8 cellular contexts compared by ENCODE assay signal in the genomic region with DNA sequence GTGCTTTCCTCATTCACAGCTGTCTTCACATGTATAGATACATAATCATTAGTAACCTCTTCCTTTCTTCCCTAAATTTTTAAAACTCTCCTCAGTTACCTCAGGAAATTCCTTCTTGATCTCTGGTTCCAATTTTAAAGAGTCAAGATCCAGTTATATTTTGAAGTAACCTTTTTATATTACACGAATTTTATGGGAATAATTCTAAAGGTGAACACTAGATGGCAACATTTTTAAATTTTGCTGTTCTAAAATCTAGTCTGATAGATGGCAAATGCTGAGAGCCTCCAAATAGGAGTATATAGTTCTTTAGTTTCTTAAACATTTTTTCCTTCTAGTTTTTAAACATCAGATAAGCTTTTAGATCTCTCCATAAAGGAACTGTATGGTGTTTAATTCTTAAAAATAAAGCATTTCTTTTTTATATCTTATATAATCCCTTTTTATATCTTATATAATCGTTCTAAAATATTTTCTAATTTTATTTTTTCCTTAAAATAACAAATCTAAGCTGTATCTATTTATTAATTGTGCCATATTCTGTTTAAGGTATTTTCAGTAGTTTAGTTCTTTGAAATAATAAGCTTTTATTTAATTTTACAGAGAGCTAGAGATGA. TPM values are rescaled to one million over a fixed set of nuclear protein-coding genes. Genes with fewer than 3 reads are reported as not detected.
DNase-seq lines count a peak whose midpoint lies in the region; ATAC-seq and TF ChIP-seq lines count a peak whose summit lies in the region.

No MANE protein-coding gene starts in this region.

- no peaks in the 10 kb centered on the region for H4K20me1 ChIP-seq in DND-41 (ENCODE audit: insufficient read depth, low read length)
- no peaks in the 10 kb centered on the region for H4K20me1 ChIP-seq in SK-N-SH (ENCODE audit: insufficient read depth)

- H3K9me2 ChIP-seq in SK-N-SH, result no peaks in the 10 kb centered on the region

- no peak for TF ChIP-seq EP300 in SK-N-SH (IDR thresholded peaks at IDR 0.05; ENCODE audit: borderline replicate concordance in 1 of 2, low read depth in 1 of 2, low read length in 1 of 2)
- no peak for TF ChIP-seq EP300 in gastroesophageal sphincter (IDR thresholded peaks at IDR 0.05)
- TF ChIP-seq EP300 in transverse colon (IDR thresholded peaks at IDR 0.05; ENCODE audit: low read depth), result no peak

- no peaks in the 10 kb centered on the region for H3F3A ChIP-seq in SK-N-SH (replicated peaks; ENCODE audit: insufficient read depth)

- 42% methylated on average over 2 of the region's 2 CpGs for WGBS in SK-N-SH (ENCODE audit: low lambda C conversion rate)
- WGBS in gastroesophageal sphincter (ENCODE audit: low coverage in 1 of 2), 2 donors, result 0 to 41% methylated on average over 1 to 2 of the region's 2 CpGs
- 32 to 39% methylated on average over 2 of the region's 2 CpGs for WGBS in transverse colon (ENCODE audit: low coverage in 1 of 2), 2 donors

- TF ChIP-seq POLR2A in gastroesophageal sphincter (IDR thresholded peaks at IDR 0.05) (no peak), transverse colon (IDR thresholded peaks at IDR 0.05) (no peak)

- peak; percentile 60 for TF ChIP-seq RAD21 in SK-N-SH (IDR thresholded peaks at IDR 0.05; ENCODE audit: low read length)

- H3K4me3 ChIP-seq in DND-41 (ENCODE audit: low read depth in 1 of 2, low read length in 2 of 2) (no peak overlapping the region), SK-N-SH (ENCODE audit: low read depth in 2 of 2, low read length in 1 of 2) (no peak overlapping the region), gastroesophageal sphincter (no peak overlapping the region), transverse colon (no peak overlapping the region)

- H3K4me1 ChIP-seq in DND-41 (ENCODE audit: insufficient read depth, low read length), result no peaks in the 10 kb centered on the region
- H3K4me1 ChIP-seq in SK-N-SH (ENCODE audit: control insufficient read depth in 1 of 2, insufficient read depth in 2 of 2, low read depth in 1 of 2, low read length in 1 of 2), result no peaks in the 10 kb centered on the region
- H3K4me1 ChIP-seq in gastroesophageal sphincter, result no peaks in the 10 kb centered on the region
- H3K4me1 ChIP-seq in transverse colon, result peaks cover 0 to 7% (median 0%) of the 10 kb centered on the region in 4 donors

- intact Hi-C loops in transverse colon (cut with DNase I; ENCODE audit: low total_unique reads), result loop anchor here (2.0 kb wide), 1 partner anchor 157 kb away; no protein-coding TSS in a partner anchor

- H3K27ac ChIP-seq in DND-41 (ENCODE audit: low read length) (no peak overlapping the region), SK-N-SH (ENCODE audit: low read depth in 2 of 2, low read length in 1 of 2) (no peak overlapping the region), gastroesophageal sphincter (no peak overlapping the region), transverse colon (no peak overlapping the region)

- no peak for DNase-seq in DND-41
- peak; percentile 9 for DNase-seq in SK-N-SH
- DNase-seq in transverse colon, result no peak

- in situ Hi-C loops in transverse colon (cut with MboI; ENCODE audit: low pct_ligation_motif_present in 1 of 4, low pct_unique_long_range_greater_than_20kb in 1 of 4, low sequenced_read_pairs in 3 of 4), result loop anchor here in 3 of 4 donors (5.0 to 10.0 kb wide), 2 partner anchors 154 to 157 kb away; no protein-coding TSS in a partner anchor

- ATAC-seq in DND-41 (ENCODE audit: insufficient read depth, low read depth) (no peak), HG03342 (IDR thresholded peaks at IDR 0.05; ENCODE audit: unreplicated experiment) (peak; percentile 48), gastroesophageal sphincter (no peak), HG02610 (IDR thresholded peaks at IDR 0.05; ENCODE audit: unreplicated experiment) (no peak), HG03196 (IDR thresholded peaks at IDR 0.05; ENCODE audit: unreplicated experiment) (no peak), GM18498 (IDR thresholded peaks at IDR 0.05; ENCODE audit: unreplicated experiment) (no peak)

- H3K36me3 ChIP-seq in DND-41 (ENCODE audit: insufficient read depth, low read length) (no peaks in the 10 kb centered on the region), SK-N-SH (replicated peaks in 1 of 2; ENCODE audit: control insufficient read depth in 1 of 2, insufficient read depth in 2 of 2, low read length in 1 of 2) (no peaks in the 10 kb centered on the region), gastroesophageal sphincter (no peaks in the 10 kb centered on the region), transverse colon (no peaks in the 10 kb centered on the region)

- TF ChIP-seq CTCF in DND-41 (IDR thresholded peaks at IDR 0.05; ENCODE audit: borderline replicate concordance, extremely low read depth, low read length, poor library complexity, severe bottlenecking) (peak; percentile 65), SK-N-SH (IDR thresholded peaks at IDR 0.05) (peak; percentile 72), gastroesophageal sphincter (IDR thresholded peaks at IDR 0.05) (peak; percentile 46 to 70 (median 60)), transverse colon (IDR thresholded peaks at IDR 0.05) (peak; percentile 56 to 65 (median 59))

- no peak overlapping the region for H3K4me2 ChIP-seq in DND-41 (ENCODE audit: insufficient read depth, low read length)
- H3K4me2 ChIP-seq in SK-N-SH, result no peak overlapping the region

- H3K79me2 ChIP-seq in DND-41 (ENCODE audit: insufficient read depth, low read length) (no peaks in the 10 kb centered on the region), SK-N-SH (ENCODE audit: insufficient read depth) (no peaks in the 10 kb centered on the region)

- H3K9me3 ChIP-seq in DND-41 (ENCODE audit: insufficient read depth, low read length, severe bottlenecking) (no peaks in the 10 kb centered on the region), SK-N-SH (no peaks in the 10 kb centered on the region), gastroesophageal sphincter (no peaks in the 10 kb centered on the region), transverse colon (no peaks in the 10 kb centered on the region)

- POLR2A ChIA-PET in SK-N-SH (lab: Yijun Ruan, JAX), result no interaction called here

- H3K27me3 ChIP-seq in DND-41 (ENCODE audit: insufficient read depth, low read length, poor library complexity) (peaks cover 3% of the 10 kb centered on the region), SK-N-SH (ENCODE audit: insufficient read depth) (no peaks in the 10 kb centered on the region; the same call in 1 of the 2 replicates), gastroesophageal sphincter (no peaks in the 10 kb centered on the region), transverse colon (no peaks in the 10 kb centered on the region)

- H3K9ac ChIP-seq in DND-41 (ENCODE audit: low read depth, low read length) (no peak overlapping the region), SK-N-SH (no peak overlapping the region)

- H2AFZ ChIP-seq in DND-41 (ENCODE audit: low read depth, low read length) (0 out of 2 replicates have a peak overlapping the region, but pooled peaks have one; percentile 36), SK-N-SH (ENCODE audit: low read depth) (no peak overlapping the region)

- CTCF ChIA-PET in SK-N-SH (lab: Yijun Ruan, JAX), result interaction anchor here (0.5 to 9.0 kb wide), 31 partner anchors 9 to 1968 kb away, joined by 3 to 55 read pairs (median 4); partner anchors contain the start of gene CYP2U1

TF ChIP-seq in SK-N-SH, 30 proteins besides CTCF, POLR2A, EP300 and RAD21:
- TF ChIP-seq EZH2phosphoT487 (IDR thresholded peaks at IDR 0.05; ENCODE audit: borderline replicate concordance, low read depth) (no peak), SMC3 (IDR thresholded peaks at IDR 0.05; ENCODE audit: low read depth, low read length) (peak; percentile 35), USF1 (IDR thresholded peaks at IDR 0.05; ENCODE audit: borderline replicate concordance, low read depth) (no peak), FOXJ3 (CRISPR knock-in tag; IDR thresholded peaks at IDR 0.05) (no peak), REST (IDR thresholded peaks at IDR 0.05; ENCODE audit: low read depth, low read length) (no peak), MAX (IDR thresholded peaks at IDR 0.05; ENCODE audit: low read depth) (no peak)
TF ChIP-seq in SK-N-SH: peak in this region for 1.

RNA-seq across cellular contexts. Expression of gene PAPSS1, which starts 37.9 kb away (rescaled TPM):
- 70.1 and 94.1 TPM in 2 replicates for polyA plus RNA-seq in SK-N-SH (2012; rRNA removed)
- polyA plus RNA-seq in SK-N-SH (2012; cell fraction: cytosol; rRNA removed), result 90.6 and 94.5 TPM in 2 replicates
- polyA plus RNA-seq in SK-N-SH (2012; cell fraction: nucleus; rRNA removed), result 40.9 and 64.5 TPM in 2 replicates
- total RNA-seq in gastroesophageal sphincter, result 10 to 100 TPM; 21.9 to 36.2 (median 25.3) TPM
- 10 to 100 TPM in 3 of 4 donors, 1 to 10 TPM in 1; 7.5 to 23.3 (median 16.8) TPM for total RNA-seq in transverse colon
